In genomic region chr19:29634731-29635130, GRCh38 we compare ENCODE assay signal across 20 cellular contexts. TPM values are rescaled to one million over a fixed set of nuclear protein-coding genes. Genes with fewer than 3 reads are reported as not detected.
DNase-seq lines count a peak whose midpoint lies in the region; ATAC-seq, FAIRE-seq and TF ChIP-seq lines count a peak whose summit lies in the region.
"Had no signal": no experiment of that assay in that cellular context is flagged by ENCODE, and none has a peak within 500 bp of the region (broad histone marks: within the 10 kb centered on the region; RNA-seq: fewer than 3 reads in every experiment).

No MANE protein-coding gene starts in this region.

- no peaks in the 10 kb centered on the region for H4K20me1 ChIP-seq in BLaER1 treated with 17β-estradiol and CSF1 and Interleukin-3, amounts not matched to agents 10 nM and 100 nM
- H4K20me1 ChIP-seq in H1 (replicated peaks in 1 of 2; ENCODE audit: control insufficient read depth in 1 of 2, insufficient read depth in 2 of 2, low read length in 2 of 2), result no peaks in the 10 kb centered on the region

- no peak for TF ChIP-seq RAD21 in H1 (IDR thresholded peaks at IDR 0.05 in 1 of 2, conservative IDR thresholded peaks at IDR 0.05 in 1 of 2; ENCODE audit: low read depth in 2 of 2, low read length in 2 of 2)

- H2BK20ac ChIP-seq in H1 (ENCODE audit: low read length), result no peak overlapping the region

- peak overlapping the region in 6 of 11 experiments; percentile 12 to 63 (median 46); a peak in 11 of 22 replicates for H3K4me2 ChIP-seq in BLaER1 treated with 17β-estradiol and CSF1 and Interleukin-3, amounts not matched to agents 10 nM and 100 nM
- no peak overlapping the region for H3K4me2 ChIP-seq in H1 (ENCODE audit: insufficient read depth in 1 of 2, low read depth in 2 of 2, low read length in 2 of 2)

- no peak overlapping the region for H3K18ac ChIP-seq in H1 (ENCODE audit: extremely low read depth, low read length)

- no peak overlapping the region for H3K27ac ChIP-seq in BLaER1 treated with 17β-estradiol and CSF1 and Interleukin-3, amounts not matched to agents 10 nM and 100 nM
- no peak overlapping the region for H3K27ac ChIP-seq in H1 (ENCODE audit: low read depth, low read length)
- no peak overlapping the region for H3K27ac ChIP-seq in esophagus muscularis mucosa (replicated peaks in 1 of 4)

- no peak for TF ChIP-seq POLR2A in H1 (IDR thresholded peaks at IDR 0.05; ENCODE audit: control extremely low read depth in 1 of 2, low read depth in 2 of 2, low read length in 2 of 2)
- no peak for TF ChIP-seq POLR2A in esophagus muscularis mucosa (IDR thresholded peaks at IDR 0.05; ENCODE audit: low read depth)

- no peaks in the 10 kb centered on the region for H3K27me3 ChIP-seq in BLaER1 treated with 17β-estradiol and CSF1 and Interleukin-3, amounts not matched to agents 10 nM and 100 nM
- H3K27me3 ChIP-seq in H1 (replicated peaks in 1 of 4; ENCODE audit: control insufficient read depth in 3 of 4, extremely low read depth in 1 of 4, insufficient read depth in 3 of 4, low read length in 3 of 4), result no peaks in the 10 kb centered on the region
- peaks cover 0 to 13% (median 0%) of the 10 kb centered on the region in 4 donors for H3K27me3 ChIP-seq in esophagus muscularis mucosa

- intact Hi-C loops in left cardiac atrium (cut with DNase I), result no loop called here
- intact Hi-C loops in left ventricle myocardium superior (cut with micrococcal nuclease), result no loop called here
- intact Hi-C loops in esophagus muscularis mucosa (cut with DNase I), result no loop called here

- ATAC-seq in left cardiac atrium (peak in 1 of 2 donors; percentile 64), left ventricle myocardium superior (no peak)
- ATAC-seq: GM12878 had no signal

- CTCF ChIA-PET in H1 (lab: Charles Lee; ENCODE audit: partially characterized antibody), result interaction anchor here (0.8 to 1.4 kb wide), 6 partner anchors 11 to 38 kb away, joined by 3 to 6 read pairs (median 4); no protein-coding TSS in a partner anchor

- WGBS in H1 (ENCODE audit: extremely low coverage in 1 of 2, insufficient coverage in 1 of 2, insufficient read length in 1 of 2, insufficient replicate concordance in 2 of 2, low coverage in 1 of 2, low lambda C conversion rate in 2 of 2, missing lambda C conversion rate in 1 of 2), 2 experiments, result 86% methylated on average over 3 of the region's 3 CpGs; no CpG with 5 or more reads in 1 of the 2 experiments
- 58% methylated on average over 2 of the region's 3 CpGs for WGBS in esophagus muscularis mucosa

- no peak overlapping the region for H2BK15ac ChIP-seq in H1 (ENCODE audit: low read length)

- H4K5ac ChIP-seq in H1 (ENCODE audit: insufficient read length, low read depth, low read length), result no peak overlapping the region

- no peak overlapping the region for H2BK12ac ChIP-seq in H1 (ENCODE audit: low read depth, low read length)

- H3K23me2 ChIP-seq in H1 (ENCODE audit: low read depth, low read length), result no peaks in the 10 kb centered on the region

- H3K79me2 ChIP-seq in H1 (ENCODE audit: control insufficient read depth in 1 of 2, insufficient read depth in 2 of 2, low read length in 2 of 2), result no peaks in the 10 kb centered on the region

- H3K9ac ChIP-seq in BLaER1 treated with 17β-estradiol and CSF1 and Interleukin-3, amounts not matched to agents 10 nM and 100 nM, result peak overlapping the region in 2 of 11 experiments; percentile 22 to 24; a peak in 1 of 22 replicates
- no peak overlapping the region for H3K9ac ChIP-seq in H1 (replicated peaks in 1 of 4; ENCODE audit: extremely low read depth in 1 of 4, low read depth in 3 of 4, low read length in 3 of 4)

- DNase-seq in left cardiac atrium, result peak; percentile 43
- no peak for DNase-seq in left ventricle myocardium superior
- no peak for DNase-seq in H1 (ENCODE audit: low read depth in 1 of 2, low spot score in 2 of 2)
- peak; percentile 3 for DNase-seq in urothelium cell line (ENCODE audit: low spot score)
- no peak for DNase-seq in stimulated activated CD4-positive, alpha-beta T cell treated with anti-CD3 and anti-CD28 coated beads, Interleukin-12 subunit alpha, Interleukin-12 subunit beta, amount 100 ng/mL, for 4 hours
- no peak for DNase-seq in esophagus muscularis mucosa (ENCODE audit: extremely low spot score)
- DNase-seq: 8988T; C1 segment of cervical spinal cord; CD4-positive, CD25-positive, alpha-beta regulatory T cell; CD8-positive, alpha-beta memory T cell; COR-L47; DMS 273 treated with DMSO at 0.1 percent for 48 hours; DMS53; DND-41; EL; HCEC 1CT had no signal

- H3K56ac ChIP-seq in H1 (replicated peaks; ENCODE audit: insufficient read length, low read depth, low read length), result no peak overlapping the region

- no peak overlapping the region for H2BK5ac ChIP-seq in H1 (ENCODE audit: low read depth, low read length)

- no peak overlapping the region for H2BK120ac ChIP-seq in H1 (replicated peaks; ENCODE audit: low read depth, low read length)

- H3K79me1 ChIP-seq in H1 (ENCODE audit: low read depth, low read length), result no peaks in the 10 kb centered on the region

- H3K23ac ChIP-seq in H1 (ENCODE audit: insufficient read length), result no peak overlapping the region

- POLR2A ChIA-PET in H1 (lab: Charles Lee; ENCODE audit: partially characterized antibody), result no interaction called here

- no peak overlapping the region for H4K91ac ChIP-seq in H1 (replicated peaks; ENCODE audit: insufficient read length, low read length)

- H4K8ac ChIP-seq in H1 (ENCODE audit: extremely low read depth, insufficient read depth, low read length), result peak overlapping the region; percentile 19; the same call in 1 of the 2 replicates

- no peaks in the 10 kb centered on the region for H3K36me3 ChIP-seq in BLaER1 treated with 17β-estradiol and CSF1 and Interleukin-3, amounts not matched to agents 10 nM and 100 nM
- H3K36me3 ChIP-seq in H1 (ENCODE audit: control insufficient read depth in 2 of 4, insufficient read depth in 4 of 4, low read length in 3 of 4) (no peaks in the 10 kb centered on the region), esophagus muscularis mucosa (no peaks in the 10 kb centered on the region)

- H3K4me1 ChIP-seq in BLaER1 treated with 17β-estradiol and CSF1 and Interleukin-3, amounts not matched to agents 10 nM and 100 nM, result peaks cover 0 to 60% (median 43%) of the 10 kb centered on the region in 10 experiments; a peak in 17 of 20 replicates
- H3K4me1 ChIP-seq in H1 (replicated peaks in 1 of 4; ENCODE audit: control insufficient read depth in 3 of 4, insufficient read depth in 4 of 4, low read length in 3 of 4) (no peaks in the 10 kb centered on the region), esophagus muscularis mucosa (no peaks in the 10 kb centered on the region)

- H2AFZ ChIP-seq in H1 (ENCODE audit: low read length), result no peak overlapping the region

- TF ChIP-seq EP300 in H1 (IDR thresholded peaks at IDR 0.05; ENCODE audit: borderline replicate concordance in 1 of 2, low read depth in 2 of 2, low read length in 2 of 2), result no peak
- TF ChIP-seq EP300 in esophagus muscularis mucosa (IDR thresholded peaks at IDR 0.05), result no peak

- TF ChIP-seq CTCF in H1 (IDR thresholded peaks at IDR 0.05; ENCODE audit: control extremely low read depth in 1 of 3, insufficient read depth in 1 of 3, low read depth in 1 of 3, low read length in 3 of 3) (no peak), esophagus muscularis mucosa (IDR thresholded peaks at IDR 0.05) (no peak)

- no peak overlapping the region for H3K4ac ChIP-seq in H1 (replicated peaks; ENCODE audit: insufficient read length, low read depth, low read length)

- no peak overlapping the region for H2AK5ac ChIP-seq in H1 (ENCODE audit: low read depth, low read length)

- H3K4me3 ChIP-seq in BLaER1 treated with 17β-estradiol and CSF1 and Interleukin-3, amounts not matched to agents 10 nM and 100 nM, result no peak overlapping the region
- H3K4me3 ChIP-seq in H1 (ENCODE audit: extremely low read depth in 1 of 4, insufficient read depth in 2 of 4, low read depth in 3 of 4, low read length in 4 of 4) (no peak overlapping the region), esophagus muscularis mucosa (no peak overlapping the region)
- H3K4me3 ChIP-seq: GM12878 had no signal

- H3K9me3 ChIP-seq in BLaER1 treated with 17β-estradiol and CSF1 and Interleukin-3, amounts not matched to agents 10 nM and 100 nM (replicated peaks in 1 of 11), result peaks cover 0 to 4% (median 0%) of the 10 kb centered on the region in 11 experiments; a peak in 1 of 22 replicates
- no peaks in the 10 kb centered on the region for H3K9me3 ChIP-seq in H1 (ENCODE audit: insufficient read depth in 2 of 2, low read depth in 1 of 2, low read length in 1 of 2)
- H3K9me3 ChIP-seq in esophagus muscularis mucosa, result no peaks in the 10 kb centered on the region

- H3K14ac ChIP-seq in H1 (ENCODE audit: insufficient read length), result no peak overlapping the region

- FAIRE-seq in H1 (lab: Jason Lieb, UNC) (no peak), urothelium cell line (lab: Jason Lieb, UNC) (no peak)
- FAIRE-seq: GM12878, GM19239 had no signal

RNA-seq across cellular contexts. Expression of gene POP4, which starts 28.6 kb away (rescaled TPM):
- total RNA-seq in left cardiac atrium, result 10 to 100 TPM; 48.7 to 50.8 TPM
- total RNA-seq in left ventricle myocardium superior, result 46.9 TPM
- total RNA-seq in H1 (2021; fragmentation: NEBNext Ultra II Directional; extraction: Animal tissue kit (Norgen Biotek cat#: 25700)), result 38.0 and 41.5 TPM in 2 replicates
- 22.8 and 29.1 TPM in 2 replicates for polyA plus RNA-seq in H1 (2011; rRNA removed)
- polyA plus RNA-seq in H1 (2011; cell fraction: cytosol; rRNA removed), result 36.0 TPM
- 35.2 TPM for polyA plus RNA-seq in H1 (2011; cell fraction: nucleus; rRNA removed)
- 28.3 to 36.0 TPM (median 33.8 TPM) in 4 replicates for polyA plus RNA-seq in H1 (2012, experiment 1 of 2)
- polyA plus RNA-seq in H1 (2012, experiment 2 of 2), result 21.5 TPM
- 49.0 TPM for polyA plus RNA-seq in H1 (2013, experiment 1 of 2)
- 48.9 TPM for polyA plus RNA-seq in H1 (2013, experiment 2 of 2)
- polyA minus RNA-seq in H1 (2011; rRNA and poly(A)+ RNA removed), result 25.6 and 43.4 TPM in 2 replicates
- 21.2 TPM for polyA minus RNA-seq in H1 (2011; cell fraction: cytosol; rRNA and poly(A)+ RNA removed)
- 48.4 TPM for polyA minus RNA-seq in H1 (2011; cell fraction: nucleus; rRNA and poly(A)+ RNA removed)
- 10 to 100 TPM; 52.8 to 73.5 (median 71.5) TPM for total RNA-seq in esophagus muscularis mucosa

RNA-seq across cellular contexts. Expression of gene PLEKHF1, which starts 30.5 kb away (rescaled TPM):
- total RNA-seq in left cardiac atrium, result 10 to 100 TPM; 28.1 to 32.8 TPM
- 44.7 TPM for total RNA-seq in left ventricle myocardium superior
- total RNA-seq in H1 (2021; fragmentation: NEBNext Ultra II Directional; extraction: Animal tissue kit (Norgen Biotek cat#: 25700)), result 11.1 and 12.0 TPM in 2 replicates
- polyA plus RNA-seq in H1 (2011; rRNA removed), result 18.4 and 21.8 TPM in 2 replicates
- 16.3 TPM for polyA plus RNA-seq in H1 (2011; cell fraction: cytosol; rRNA removed)
- polyA plus RNA-seq in H1 (2011; cell fraction: nucleus; rRNA removed), result 15.9 TPM
- polyA plus RNA-seq in H1 (2012, experiment 1 of 2), result 5.3 to 10.2 TPM (median 9.3 TPM) in 4 replicates
- 11.5 TPM for polyA plus RNA-seq in H1 (2012, experiment 2 of 2)
- 6.0 TPM for polyA plus RNA-seq in H1 (2013, experiment 1 of 2)
- 5.8 TPM for polyA plus RNA-seq in H1 (2013, experiment 2 of 2)
- polyA minus RNA-seq in H1 (2011; rRNA and poly(A)+ RNA removed), result 6.3 and 6.7 TPM in 2 replicates
- 11.9 TPM for polyA minus RNA-seq in H1 (2011; cell fraction: cytosol; rRNA and poly(A)+ RNA removed)
- polyA minus RNA-seq in H1 (2011; cell fraction: nucleus; rRNA and poly(A)+ RNA removed), result 18.6 TPM
- 10 to 100 TPM; 27.4 to 58.6 (median 36.1) TPM for total RNA-seq in esophagus muscularis mucosa
- total RNA-seq: A673 had no signal

Comparison
In these comparisons a context has a peak if more than half of its experiments do, and no peak if none do; other contexts are left out.
1. DNase-seq: peak in left cardiac atrium (single experiment) and urothelium cell line (single experiment); none in left ventricle myocardium superior (single experiment), H1 (0 of 2), stimulated activated CD4-positive, alpha-beta T cell treated with anti-CD3 and anti-CD28 coated beads, Interleukin-12 subunit alpha, Interleukin-12 subunit beta, amount 100 ng/mL, for 4 hours (single experiment) and esophagus muscularis mucosa (single experiment).
2. H3K4me2 ChIP-seq: peak in BLaER1 treated with 17β-estradiol and CSF1 and Interleukin-3, amounts not matched to agents 10 nM and 100 nM (6 of 11); none in H1 (0 of 2).